Comparison of ENCODE assay signal across 9 cellular contexts in the genomic region with DNA sequence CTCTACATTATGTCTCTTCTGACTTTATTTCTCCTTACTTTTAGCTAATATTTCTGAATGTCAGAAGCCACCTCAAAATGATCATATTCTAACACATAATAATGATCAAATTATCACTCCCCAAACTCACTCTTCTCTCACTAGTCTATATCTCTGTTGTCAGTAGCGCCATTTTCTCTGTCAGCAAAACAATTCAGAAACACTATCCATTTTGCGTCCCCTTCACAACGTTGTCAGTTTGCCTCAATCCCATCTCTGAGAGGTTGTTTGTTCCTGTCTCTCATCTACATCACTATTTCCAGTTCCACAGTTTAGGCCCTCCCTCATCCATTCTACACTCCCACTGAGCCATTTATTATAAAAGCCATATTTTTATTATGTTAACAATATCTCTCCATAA.
"Had no signal": no experiment of that assay in that cellular context is flagged by ENCODE, and none has a peak within 500 bp of the region (broad histone marks: within the 10 kb centered on the region; RNA-seq: fewer than 3 reads in every experiment).

No MANE protein-coding gene starts in this region.

- H3K4me3 Mint-ChIP-seq: HFFc6, IgD-negative memory B cell had no signal

- H3K27ac Mint-ChIP-seq: HFFc6, IgD-negative memory B cell had no signal

- H3K27ac ChIP-seq: HL-60 had no signal

- H3K27me3 Mint-ChIP-seq: IgD-negative memory B cell had no signal

- H3K9me3 ChIP-seq: HAP-1 had no signal

- H3K36me3 Mint-ChIP-seq: IgD-negative memory B cell had no signal

- H3K9me3 Mint-ChIP-seq: IgD-negative memory B cell had no signal

- H3K4me1 Mint-ChIP-seq: IgD-negative memory B cell had no signal

- ATAC-seq: HCT116, HepG2 had no signal

- H3K36me3 ChIP-seq: HAP-1 had no signal

- DNase-seq: GOT3, H7, HFFc6, KBM-7 had no signal

- H3K4me3 ChIP-seq: HAP-1 had no signal
